ENCODE assay signal across 25 cellular contexts in genomic region chr15:87080547-87080946, GRCh38.
"Had no signal": no experiment of that assay in that cellular context is flagged by ENCODE, and none has a peak within 500 bp of the region (broad histone marks: within the 10 kb centered on the region; RNA-seq: fewer than 3 reads in every experiment).

No MANE protein-coding gene starts in this region.

- H3K4me3 Mint-ChIP-seq: immature natural killer cell; naive thymus-derived CD4-positive, alpha-beta T cell; nephron progenitor cell; stimulated activated naive B cell treated with anti-CD40 and anti-IgM and Interleukin-4, amounts not matched to agents 10 μg/mL and 1 μg/mL and 100 μg/mL, for 72 hours had no signal

- H3K4me1 Mint-ChIP-seq: immature natural killer cell; naive thymus-derived CD4-positive, alpha-beta T cell; nephron progenitor cell; stimulated activated naive B cell treated with anti-CD40 and anti-IgM and Interleukin-4, amounts not matched to agents 10 μg/mL and 1 μg/mL and 100 μg/mL, for 72 hours had no signal

- H3K27ac Mint-ChIP-seq: immature natural killer cell; naive thymus-derived CD4-positive, alpha-beta T cell; nephron progenitor cell; stimulated activated naive B cell treated with anti-CD40 and anti-IgM and Interleukin-4, amounts not matched to agents 10 μg/mL and 1 μg/mL and 100 μg/mL, for 72 hours had no signal

- DNase-seq: effector CD8-positive, alpha-beta T cell; immature natural killer cell; kidney; left cardiac atrium; left ventricle myocardium inferior; lower lobe of right lung; mesenchymal stem cell; midbrain; naive thymus-derived CD4-positive, alpha-beta T cell; nephron progenitor cell; psoas muscle; retina; right lobe of liver; spleen; stimulated activated CD4-positive, alpha-beta T cell treated with anti-CD3 and anti-CD28 coated beads, Interleukin-15, amount 100 ng/mL, for 24 hours; stimulated activated CD4-positive, alpha-beta T cell treated with anti-CD3 and anti-CD28 coated beads, Interleukin-1b, Interleukin-23, amount 100 ng/mL, for 48 hours; stimulated activated CD4-positive, alpha-beta T cell treated with anti-CD3 and anti-CD28 coated beads, Interleukin-4, amount 100 ng/mL, for 4 hours; stimulated activated naive B cell treated with anti-CD40 and anti-IgM and Interleukin-4, amounts not matched to agents 10 μg/mL and 1 μg/mL and 100 μg/mL, for 72 hours; stomach; substantia nigra; transverse colon; uterus had no signal

- H3K27me3 Mint-ChIP-seq: stimulated activated naive B cell treated with anti-CD40 and anti-IgM and Interleukin-4, amounts not matched to agents 10 μg/mL and 1 μg/mL and 100 μg/mL, for 72 hours had no signal

- ATAC-seq: esophagus mucosa; left cardiac atrium; lower lobe of right lung; naive thymus-derived CD4-positive, alpha-beta T cell; psoas muscle; right lobe of liver; stimulated activated naive B cell treated with anti-CD40 and anti-IgM and Interleukin-4, amounts not matched to agents 10 μg/mL and 1 μg/mL and 100 μg/mL, for 72 hours had no signal

- H3K9me3 Mint-ChIP-seq: nephron progenitor cell had no signal

- H3K4me3 ChIP-seq: coronary artery, left ventricle myocardium inferior, lower lobe of right lung, psoas muscle, right lobe of liver, spleen, stomach, thoracic aorta, transverse colon, uterus had no signal

- H3K36me3 Mint-ChIP-seq: immature natural killer cell; naive thymus-derived CD4-positive, alpha-beta T cell; stimulated activated naive B cell treated with anti-CD40 and anti-IgM and Interleukin-4, amounts not matched to agents 10 μg/mL and 1 μg/mL and 100 μg/mL, for 72 hours had no signal
